In genomic region chr14:39264558-39264957, GRCh38 we compare ENCODE assay signal across 31 cellular contexts. TPM values are rescaled to one million over a fixed set of nuclear protein-coding genes. Genes with fewer than 3 reads are reported as not detected.
DNase-seq lines count a peak whose midpoint lies in the region; ATAC-seq and TF ChIP-seq lines count a peak whose summit lies in the region.
"Had no signal": no experiment of that assay in that cellular context is flagged by ENCODE, and none has a peak within 500 bp of the region (broad histone marks: within the 10 kb centered on the region; RNA-seq: fewer than 3 reads in every experiment).

No MANE protein-coding gene starts in this region.

- H4K20me1 ChIP-seq in PC-9 (ENCODE audit: insufficient read depth), result peaks cover 11% of the 10 kb centered on the region; the same call in 1 of the 2 replicates

- POLR2A ChIA-PET in PC-9 (lab: Charles Lee; ENCODE audit: unreplicated experiment), result interaction anchor here (0.6 to 0.8 kb wide), 3 partner anchors 95 to 149 kb away, joined by 6 to 12 read pairs (median 6); partner anchors contain the start of gene TRAPPC6B

- BruUV-seq in PC-9 (replicated peaks; lab: Mats Ljungman, UMichigan), result no TSS peak

- TF ChIP-seq CTCF in PC-9 (conservative IDR thresholded peaks at IDR 0.05), result no peak
- TF ChIP-seq CTCF in retinal pigment epithelial cell (conservative IDR thresholded peaks at IDR 0.05; ENCODE audit: low read depth, low read length), result no peak

- DNase-seq in NOMO-1 treated with DMSO at 0.1 percent for 48 hours (lab: John Stamatoyannopoulos, UW; ENCODE audit: unreplicated experiment) (peak; percentile 28), NOMO-1 treated with dmso at 0.1 percent for 144 hours (lab: John Stamatoyannopoulos, UW; ENCODE audit: unreplicated experiment) (no peak), PC-9 (no peak), retinal pigment epithelial cell (ENCODE audit: low read depth) (peak; percentile 33), left cardiac atrium (no peak)
- DNase-seq: activated CD4-positive, alpha-beta T cell treated with anti-CD3 and anti-CD28 coated beads for 48 hours; activated CD8-positive, alpha-beta memory T cell treated with anti-CD3 and anti-CD28 coated beads for 24 hours; activated effector memory CD4-positive, alpha-beta T cell treated with Interleukin-2 at 50 U/mL for 16 hours; activated T-cell treated with anti-CD3 and anti-CD28 coated beads for 4 hours; CD8-positive, alpha-beta memory T cell; colonic mucosa; effector CD4-positive, alpha-beta T cell; heart left ventricle; lower lobe of right lung; naive thymus-derived CD8-positive, alpha-beta T cell; NCI-H1048; NCI-H2171; SHP77 treated with DMSO at 0.1 percent for 48 hours; stimulated activated CD4-positive, alpha-beta T cell treated with anti-CD3 and anti-CD28 coated beads, Interleukin-15, amount 100 ng/mL, for 24 hours; T1000; trophoblast cell had no signal

- H3K27me3 ChIP-seq in PC-9 (ENCODE audit: insufficient read depth, low read depth), result no peaks in the 10 kb centered on the region
- H3K27me3 ChIP-seq: cardiac muscle cell, colonic mucosa, foreskin keratinocyte, heart left ventricle had no signal

- ATAC-seq in esophagus mucosa, result peak; percentile 69
- no peak for ATAC-seq in GM21576 (IDR thresholded peaks at IDR 0.05; ENCODE audit: unreplicated experiment)
- no peak for ATAC-seq in GM21737 (IDR thresholded peaks at IDR 0.05; ENCODE audit: unreplicated experiment)
- ATAC-seq in left cardiac atrium, result no peak
- ATAC-seq: activated naive CD4-positive, alpha-beta T cell treated with anti-CD3 and anti-CD28 coated beads, Interleukin-2, amount 50 U/mL, for 72 hours; foreskin keratinocyte; heart left ventricle; naive thymus-derived CD8-positive, alpha-beta T cell; stimulated activated effector memory CD8-positive, alpha-beta T cell treated with anti-CD3 and anti-CD28 coated beads, Interleukin-12 subunit alpha, Interleukin-12 subunit beta, amount 100 ng/mL, for 72 hours had no signal

- no peaks in the 10 kb centered on the region; the same call in 1 of the 2 replicates for H3K9me3 ChIP-seq in PC-9 (ENCODE audit: insufficient read depth, low read depth)
- H3K9me3 ChIP-seq: colonic mucosa, HAP-1, lower lobe of right lung, prostate gland had no signal

- H2AFZ ChIP-seq in PC-9, result no peak overlapping the region

- CTCF ChIA-PET in PC-9 (lab: Charles Lee), result no interaction called here

- H3K36me3 ChIP-seq in PC-9 (ENCODE audit: low read depth), result no peaks in the 10 kb centered on the region
- H3K36me3 ChIP-seq: cardiac muscle cell, colonic mucosa, HAP-1, heart left ventricle, lower lobe of right lung, prostate gland had no signal

- H3K4me2 ChIP-seq in PC-9, result peak overlapping the region; percentile 98

- intact Hi-C loops in PC-9 (cut with micrococcal nuclease; ENCODE audit: unreplicated experiment) (no loop called here), left cardiac atrium (cut with DNase I) (no loop called here)

- H3K9me2 ChIP-seq in PC-9 (ENCODE audit: insufficient read depth), result no peaks in the 10 kb centered on the region

- peaks cover 11% of the 10 kb centered on the region for H3K4me1 ChIP-seq in PC-9 (replicated peaks; ENCODE audit: insufficient read depth)
- H3K4me1 ChIP-seq: colonic mucosa had no signal

- H3K27ac ChIP-seq in PC-9, result 0 out of 2 replicates have a peak overlapping the region, but pooled peaks have one; percentile 17
- H3K27ac ChIP-seq: colonic mucosa, WERI-Rb-1 had no signal

- peaks cover 39% of the 10 kb centered on the region for H3K79me2 ChIP-seq in PC-9 (ENCODE audit: low read depth)

- H3K4me3 ChIP-seq in PC-9 (peak overlapping the region; percentile 84; the same call in 1 of the 2 replicates), retinal pigment epithelial cell (ENCODE audit: low read length) (no peak overlapping the region)
- H3K4me3 ChIP-seq: colonic mucosa, HAP-1 had no signal

- peaks cover 20% of the 10 kb centered on the region; the same call in 1 of the 2 replicates for H3F3A ChIP-seq in PC-9 (ENCODE audit: insufficient read depth, low read depth)

RNA-seq across cellular contexts. Expression of gene MIA2, which starts 30.8 kb away (rescaled TPM):
- total RNA-seq in PC-9 (2021) (36.4 and 43.9 TPM in 2 replicates), esophagus mucosa (45.1 TPM), left cardiac atrium (10 to 100 TPM; 16.9 to 20.2 TPM)

Comparison
In these comparisons a context has a peak if more than half of its experiments do, and no peak if none do; other contexts are left out.
1. DNase-seq: peak in NOMO-1 treated with DMSO at 0.1 percent for 48 hours (single experiment) and retinal pigment epithelial cell (single experiment); none in NOMO-1 treated with dmso at 0.1 percent for 144 hours (single experiment), PC-9 (0 of 2) and left cardiac atrium (single experiment).